Comparison of ENCODE assay signal across 6 cellular contexts in genomic region chr11:120102862-120103118, GRCh38. TPM values are rescaled to one million over a fixed set of nuclear protein-coding genes. Genes with fewer than 3 reads are reported as not detected.
"Had no signal": no experiment of that assay in that cellular context is flagged by ENCODE, and none has a peak within 500 bp of the region (broad histone marks: within the 10 kb centered on the region; RNA-seq: fewer than 3 reads in every experiment).

No MANE protein-coding gene starts in this region.

- H3K9me3 Mint-ChIP-seq: HFFc6 had no signal

- H3K27ac Mint-ChIP-seq: GM23338, H9, HFFc6 had no signal

- ATAC-seq: GM23338, K562 had no signal

- DNase-seq: H9, HCEC 1CT, HFFc6, IMR-90 had no signal

- H3K4me2 ChIP-seq: GM23338 had no signal

- H3K4me3 ChIP-seq: GM23338, K562 had no signal

- H3K4me3 Mint-ChIP-seq: GM23338, H9, HFFc6 had no signal

- H2AFZ ChIP-seq: GM23338 had no signal

RNA-seq across cellular contexts. Expression of gene TRIM29, which starts 35.1 kb away (rescaled TPM):
- total RNA-seq: H9, IMR-90 had no signal
